In genomic region chr1:218135358-218135757, GRCh38 we compare ENCODE assay signal across 35 cellular contexts.
"Had no signal": no experiment of that assay in that cellular context is flagged by ENCODE, and none has a peak within 500 bp of the region (broad histone marks: within the 10 kb centered on the region; RNA-seq: fewer than 3 reads in every experiment).

No MANE protein-coding gene starts in this region.

- H3K4me1 ChIP-seq: adrenal gland had no signal

- H3K4me3 ChIP-seq: adrenal gland, cardiac muscle cell had no signal

- H3K4me3 Mint-ChIP-seq: activated B cell treated with CpG ODN at 0.5 μM for 24 hours; activated CD4-positive, alpha-beta memory T cell treated with anti-CD3 and anti-CD28 coated beads for 36 hours; activated CD4-positive, alpha-beta T cell treated with anti-CD3 and anti-CD28 coated beads, Interleukin-2, amount 10 ng/mL, durations not matched to agents 24 days and 14 days; activated CD8-positive, alpha-beta T cell treated with anti-CD3 and anti-CD28 coated beads for 36 hours; activated naive CD4-positive, alpha-beta T cell treated with anti-CD3 and anti-CD28 coated beads for 36 hours; activated naive CD8-positive, alpha-beta T cell treated with anti-CD3 and anti-CD28 coated beads for 36 hours; activated T-cell treated with anti-CD3 and anti-CD28 coated beads, Interleukin-2, amount 50 U/mL, for 4 hours; activated T-cell treated with anti-CD3 and anti-CD28 coated beads, Interleukin-2, amount 50 U/mL, for 72 hours; activated T-helper 1 cell treated with anti-CD3 and anti-CD28 coated beads, Interleukin-12 subunit alpha, Interleukin-12 subunit beta, Interleukin-2, Interleukin-4 antibody, amounts not matched to agents 30 ng/mL and 10 ng/mL and 1 ng/mL, durations not matched to agents 14 hours and 24 hours and 36 hours; activated T-helper 17 cell treated with anti-CD3 and anti-CD28 coated beads, Interleukin-2, amount 50 U/mL, for 72 hours; brain; central memory CD8-positive, alpha-beta T cell; T-helper 1 cell treated with Interleukin-12 subunit alpha and Interleukin-12 subunit beta and Interleukin-4 antibody, amounts not matched to agents 30 μg/mL and 1 μg/mL, for 36 hours; T-helper 2 cell treated with Interferon-gamma antibody and Interleukin-4, amounts not matched to agents 5 μg/mL and 100 μg/mL, for 36 hours had no signal

- H3K9me3 Mint-ChIP-seq: activated CD4-positive, alpha-beta T cell treated with anti-CD3 and anti-CD28 coated beads, Interleukin-2, amount 10 ng/mL, durations not matched to agents 24 days and 14 days; activated CD8-positive, alpha-beta T cell treated with anti-CD3 and anti-CD28 coated beads for 36 hours; activated T-helper 1 cell treated with anti-CD3 and anti-CD28 coated beads, Interleukin-12 subunit alpha, Interleukin-12 subunit beta, Interleukin-2, Interleukin-4 antibody, amounts not matched to agents 30 ng/mL and 10 ng/mL and 1 ng/mL, durations not matched to agents 14 hours and 24 hours and 36 hours; activated T-helper 17 cell treated with anti-CD3 and anti-CD28 coated beads, Interleukin-2, amount 50 U/mL, for 72 hours had no signal

- H3K36me3 Mint-ChIP-seq: activated CD4-positive, alpha-beta memory T cell treated with anti-CD3 and anti-CD28 coated beads for 36 hours; activated naive CD4-positive, alpha-beta T cell treated with anti-CD3 and anti-CD28 coated beads, Interleukin-2, amount 50 U/mL, for 72 hours; activated naive CD8-positive, alpha-beta T cell treated with anti-CD3 and anti-CD28 coated beads for 36 hours; brain had no signal

- H3K4me1 Mint-ChIP-seq: activated B cell treated with CpG ODN at 0.5 μM for 24 hours; activated CD4-positive, alpha-beta T cell treated with anti-CD3 and anti-CD28 coated beads, Interleukin-2, amount 10 ng/mL, durations not matched to agents 24 days and 14 days; activated naive CD8-positive, alpha-beta T cell treated with anti-CD3 and anti-CD28 coated beads for 36 hours; activated T-helper 17 cell treated with anti-CD3 and anti-CD28 coated beads, Interleukin-2, amount 50 U/mL, for 72 hours; brain; central memory CD8-positive, alpha-beta T cell had no signal

- H3K36me3 ChIP-seq: adrenal gland, cardiac muscle cell had no signal

- H3K27ac ChIP-seq: adrenal gland, cardiac muscle cell, VCaP had no signal

- DNase-seq: activated B cell treated with CpG ODN at 0.5 μM for 24 hours; activated CD4-positive, alpha-beta memory T cell treated with anti-CD3 and anti-CD28 coated beads for 36 hours; activated CD4-positive, alpha-beta T cell treated with anti-CD3 and anti-CD28 coated beads for 4 hours; activated CD4-positive, alpha-beta T cell treated with anti-CD3 and anti-CD28 coated beads, Interleukin-2, amount 10 ng/mL, durations not matched to agents 24 days and 14 days; activated CD4-positive, alpha-beta T cell treated with anti-CD3 and anti-CD28 coated beads, Interleukin-2, amount 50 U/mL, for 1 hour; activated CD4-positive, alpha-beta T cell treated with anti-CD3 and anti-CD28 coated beads, Interleukin-2, amount 50 U/mL, for 4 hours; activated CD4-positive, CD25-positive, alpha-beta regulatory T cell treated with anti-CD3 and anti-CD28 coated beads, Interleukin-2, amount 50 U/mL, for 72 hours; activated CD8-positive, alpha-beta memory T cell treated with anti-CD3 and anti-CD28 coated beads, Interleukin-2, amount 50 U/mL, for 4 hours; activated CD8-positive, alpha-beta T cell treated with anti-CD3 and anti-CD28 coated beads for 36 hours; activated effector memory CD4-positive, alpha-beta T cell treated with anti-CD3 and anti-CD28 coated beads, Interleukin-2, amount 50 U/mL, for 16 hours; activated gamma-delta T cell treated with Interleukin-2 at 50 U/mL for 16 hours; activated naive CD4-positive, alpha-beta T cell; activated naive CD4-positive, alpha-beta T cell treated with anti-CD3 and anti-CD28 coated beads for 36 hours; activated naive CD4-positive, alpha-beta T cell treated with anti-CD3 and anti-CD28 coated beads, Interleukin-2, amount 50 U/mL, for 16 hours; activated naive CD8-positive, alpha-beta T cell treated with anti-CD3 and anti-CD28 coated beads for 36 hours; activated T-cell treated with anti-CD3 and anti-CD28 coated beads for 4 hours; activated T-cell treated with anti-CD3 and anti-CD28 coated beads, Interleukin-2, amount 50 U/mL, for 1 hour; activated T-cell treated with anti-CD3 and anti-CD28 coated beads, Interleukin-2, amount 50 U/mL, for 4 hours; activated T-cell treated with anti-CD3 and anti-CD28 coated beads, Interleukin-2, amount 50 U/mL, for 72 hours; adrenal gland; amniotic stem cell; aorta; caudate nucleus; cerebellar nuclear complex; T-helper 2 cell; T-helper 9 cell had no signal

- H3K27ac Mint-ChIP-seq: activated B cell treated with CpG ODN at 0.5 μM for 24 hours; activated CD4-positive, alpha-beta memory T cell treated with anti-CD3 and anti-CD28 coated beads for 36 hours; activated CD4-positive, alpha-beta T cell treated with anti-CD3 and anti-CD28 coated beads, Interleukin-2, amount 10 ng/mL, durations not matched to agents 24 days and 14 days; activated CD8-positive, alpha-beta T cell treated with anti-CD3 and anti-CD28 coated beads for 36 hours; activated naive CD4-positive, alpha-beta T cell treated with anti-CD3 and anti-CD28 coated beads for 36 hours; activated naive CD4-positive, alpha-beta T cell treated with anti-CD3 and anti-CD28 coated beads, Interleukin-2, amount 50 U/mL, for 72 hours; activated naive CD8-positive, alpha-beta T cell treated with anti-CD3 and anti-CD28 coated beads for 36 hours; activated T-cell treated with anti-CD3 and anti-CD28 coated beads, Interleukin-2, amount 50 U/mL, for 72 hours; activated T-helper 1 cell treated with anti-CD3 and anti-CD28 coated beads, Interleukin-12 subunit alpha, Interleukin-12 subunit beta, Interleukin-2, Interleukin-4 antibody, amounts not matched to agents 30 ng/mL and 10 ng/mL and 1 ng/mL, durations not matched to agents 14 hours and 24 hours and 36 hours; activated T-helper 17 cell treated with anti-CD3 and anti-CD28 coated beads, Interleukin-2, amount 50 U/mL, for 72 hours; brain; T-helper 1 cell treated with Interleukin-12 subunit alpha and Interleukin-12 subunit beta and Interleukin-4 antibody, amounts not matched to agents 30 μg/mL and 1 μg/mL, for 36 hours; T-helper 2 cell treated with Interferon-gamma antibody and Interleukin-4, amounts not matched to agents 5 μg/mL and 100 μg/mL, for 36 hours had no signal

- H3K27me3 ChIP-seq: adrenal gland, cardiac muscle cell had no signal

- ATAC-seq: activated CD8-positive, alpha-beta T cell treated with anti-CD3 and anti-CD28 coated beads for 36 hours; activated naive CD4-positive, alpha-beta T cell treated with anti-CD3 and anti-CD28 coated beads, Interleukin-2, amount 50 U/mL, for 72 hours; activated T-cell treated with anti-CD3 and anti-CD28 coated beads, Interleukin-2, amount 50 U/mL, for 4 hours; activated T-cell treated with anti-CD3 and anti-CD28 coated beads, Interleukin-2, amount 50 U/mL, for 72 hours; activated T-helper 17 cell treated with anti-CD3 and anti-CD28 coated beads, Interleukin-2, amount 50 U/mL, for 72 hours had no signal

- H3K9me3 ChIP-seq: adrenal gland had no signal

- H3K27me3 Mint-ChIP-seq: activated CD4-positive, alpha-beta memory T cell treated with anti-CD3 and anti-CD28 coated beads for 36 hours; activated CD4-positive, alpha-beta T cell treated with anti-CD3 and anti-CD28 coated beads, Interleukin-2, amount 10 ng/mL, durations not matched to agents 24 days and 14 days; activated CD8-positive, alpha-beta T cell treated with anti-CD3 and anti-CD28 coated beads for 36 hours; activated T-helper 17 cell treated with anti-CD3 and anti-CD28 coated beads, Interleukin-2, amount 50 U/mL, for 72 hours; brain; central memory CD8-positive, alpha-beta T cell had no signal
